12 cellular contexts compared by ENCODE assay signal in genomic region chr5:463952-464351, GRCh38. TPM values are rescaled to one million over a fixed set of nuclear protein-coding genes. Genes with fewer than 3 reads are reported as not detected.
A peak's percentile ranks its signal among the peaks of the same experiment; 100 is the strongest.
DNase-seq lines count a peak whose midpoint lies in the region; ATAC-seq and TF ChIP-seq lines count a peak whose summit lies in the region.
"Had no signal": no experiment of that assay in that cellular context is flagged by ENCODE, and none has a peak within 500 bp of the region (broad histone marks: within the 10 kb centered on the region; RNA-seq: fewer than 3 reads in every experiment).

No MANE protein-coding gene starts in this region.

- H3K9me3 Mint-ChIP-seq in CD8-positive, alpha-beta T cell: no peaks in the 10 kb centered on the region

- peak overlapping the region; percentile 12 for H3K4me3 Mint-ChIP-seq in CD8-positive, alpha-beta T cell

- H3K9me3 ChIP-seq in CD8-positive, alpha-beta T cell (ENCODE audit: low read length): no peaks in the 10 kb centered on the region
- no peaks in the 10 kb centered on the region for H3K9me3 ChIP-seq in esophagus squamous epithelium
- H3K9me3 ChIP-seq: BE2C had no signal

- CTCF ChIA-PET in CD8-positive, alpha-beta T cell (lab: Charles Lee): interaction anchor here (0.7 to 1.6 kb wide), 2 partner anchors 12 to 106 kb away, joined by 3 to 4 read pairs; no protein-coding TSS in a partner anchor

- peaks cover 55% of the 10 kb centered on the region for H3K36me3 Mint-ChIP-seq in CD8-positive, alpha-beta T cell

- H3K27ac ChIP-seq in CD8-positive, alpha-beta T cell (ENCODE audit: low read depth, low read length): peak overlapping the region; percentile 57
- H3K27ac ChIP-seq in esophagus squamous epithelium: no peak overlapping the region

- POLR2A ChIA-PET in CD8-positive, alpha-beta T cell (lab: Charles Lee): interaction anchor here (0.6 to 1.8 kb wide), 2 partner anchors 9 to 24 kb away, joined by 3 to 9 read pairs; no protein-coding TSS in a partner anchor

- peak; percentile 99 for ATAC-seq in CD8-positive, alpha-beta T cell
- ATAC-seq in HG02840 (IDR thresholded peaks at IDR 0.05; ENCODE audit: low FRiP score, unreplicated experiment): no peak
- ATAC-seq in GM21367 (IDR thresholded peaks at IDR 0.05; ENCODE audit: unreplicated experiment): no peak
- ATAC-seq: sciatic nerve had no signal

- intact Hi-C loops in CD8-positive, alpha-beta T cell (cut with DNase I, micrococcal nuclease): no loop called here
- intact Hi-C loops in esophagus squamous epithelium (cut with DNase I): no loop called here

- no peak for TF ChIP-seq POLR2A in esophagus squamous epithelium (IDR thresholded peaks at IDR 0.05)

- H3K36me3 ChIP-seq in CD8-positive, alpha-beta T cell (ENCODE audit: insufficient read depth, low read length): peaks cover 24% of the 10 kb centered on the region
- H3K36me3 ChIP-seq in esophagus squamous epithelium: peaks cover 6 to 89% (median 46%) of the 10 kb centered on the region in 3 donors

- peak overlapping the region; percentile 82 for H3K27ac Mint-ChIP-seq in CD8-positive, alpha-beta T cell

- peaks cover 11% of the 10 kb centered on the region for H3K4me1 Mint-ChIP-seq in CD8-positive, alpha-beta T cell (ENCODE audit: low read depth)

- no peaks in the 10 kb centered on the region for H3K27me3 Mint-ChIP-seq in CD8-positive, alpha-beta T cell (ENCODE audit: low read depth)

- no peak overlapping the region for H3K4me3 ChIP-seq in CD8-positive, alpha-beta T cell (ENCODE audit: low read depth, low read length)
- no peak overlapping the region for H3K4me3 ChIP-seq in esophagus squamous epithelium

- peaks cover 18% of the 10 kb centered on the region for H3K4me1 ChIP-seq in CD8-positive, alpha-beta T cell (ENCODE audit: insufficient read depth, low read length)
- H3K4me1 ChIP-seq in esophagus squamous epithelium: peaks cover 0 to 9% (median 0%) of the 10 kb centered on the region in 3 donors
- H3K4me1 ChIP-seq: BE2C had no signal

- H3K27me3 ChIP-seq in CD8-positive, alpha-beta T cell (ENCODE audit: insufficient read depth, low read length): no peaks in the 10 kb centered on the region
- no peaks in the 10 kb centered on the region for H3K27me3 ChIP-seq in esophagus squamous epithelium
- H3K27me3 ChIP-seq: BE2C had no signal

- peak; percentile 48 to 94 (median 59) for DNase-seq in CD8-positive, alpha-beta T cell
- DNase-seq in activated CD4-positive, CD25-positive, alpha-beta regulatory T cell treated with anti-CD3 and anti-CD28 coated beads, Interleukin-2, amount 50 U/mL, for 72 hours: peak; percentile 62
- peak; percentile 86 for DNase-seq in activated naive CD4-positive, alpha-beta T cell treated with anti-CD3 and anti-CD28 coated beads, Interleukin-2, amount 50 U/mL, for 16 hours
- peak; percentile 49 to 72 for DNase-seq in stimulated activated CD4-positive, alpha-beta T cell treated with anti-CD3 and anti-CD28 coated beads, Interleukin-15, amount 100 ng/mL, for 1 hour (ENCODE audit: low read depth in 1 of 2, low spot score in 1 of 2)
- DNase-seq in esophagus squamous epithelium (lab: John Stamatoyannopoulos, UW) (no peak), EL (no peak)
- DNase-seq: BE2C, NCI-H1436, SW 1271 had no signal

- no peak for TF ChIP-seq CTCF in CD8-positive, alpha-beta T cell (IDR thresholded peaks at IDR 0.05)
- no peak for TF ChIP-seq CTCF in esophagus squamous epithelium (IDR thresholded peaks at IDR 0.05)

- 74 to 78% methylated on average over 18 of the region's 18 CpGs for WGBS in esophagus squamous epithelium, 2 donors

RNA-seq across cellular contexts. Expression of gene EXOC3, which starts 21.0 kb away (rescaled TPM):
- 10 to 100 TPM; 82.2 to 85.2 TPM for total RNA-seq in CD8-positive, alpha-beta T cell
- 10 to 100 TPM; 39.1 to 54.6 (median 42.8) TPM for total RNA-seq in esophagus squamous epithelium

Comparison
In these comparisons a context has a peak if more than half of its experiments do, and no peak if none do; other contexts are left out.
1. DNase-seq: peak in CD8-positive, alpha-beta T cell (7 of 7), activated CD4-positive, CD25-positive, alpha-beta regulatory T cell treated with anti-CD3 and anti-CD28 coated beads, Interleukin-2, amount 50 U/mL, for 72 hours (single experiment), activated naive CD4-positive, alpha-beta T cell treated with anti-CD3 and anti-CD28 coated beads, Interleukin-2, amount 50 U/mL, for 16 hours (single experiment) and stimulated activated CD4-positive, alpha-beta T cell treated with anti-CD3 and anti-CD28 coated beads, Interleukin-15, amount 100 ng/mL, for 1 hour (2 of 2); none in esophagus squamous epithelium (single experiment) and EL (single experiment).